In genomic region chrX:19885732-19886131, GRCh38 we compare ENCODE assay signal across 9 cellular contexts. TPM values are rescaled to one million over a fixed set of nuclear protein-coding genes. Genes with fewer than 3 reads are reported as not detected.
DNase-seq lines count a peak whose midpoint lies in the region; FAIRE-seq and TF ChIP-seq lines count a peak whose summit lies in the region.
"Had no signal": no experiment of that assay in that cellular context is flagged by ENCODE, and none has a peak within 500 bp of the region (broad histone marks: within the 10 kb centered on the region; RNA-seq: fewer than 3 reads in every experiment).

No MANE protein-coding gene starts in this region.

- no peak overlapping the region for H3K27ac ChIP-seq in osteoblast (ENCODE audit: low read depth, low read length)

- H3K9me3 ChIP-seq in osteoblast (ENCODE audit: low read depth, low read length), result no peaks in the 10 kb centered on the region

- H2AFZ ChIP-seq in osteoblast (ENCODE audit: low read length), result no peak overlapping the region

- peak overlapping the region; percentile 77 to 86 (median 77) for H3K4me3 Mint-ChIP-seq in brain

- H3K9me3 Mint-ChIP-seq in brain, result peaks cover 0 to 16% (median 4%) of the 10 kb centered on the region in 5 experiments

- FAIRE-seq in frontal cortex (lab: Jason Lieb, UNC), result no peak
- FAIRE-seq: HTR-8/SVneo had no signal

- H3K4me1 Mint-ChIP-seq in brain, result peaks cover 28% of the 10 kb centered on the region

- H3K36me3 Mint-ChIP-seq in brain, result no peaks in the 10 kb centered on the region

- TF ChIP-seq CTCF in GM06990 (IDR thresholded peaks at IDR 0.05; ENCODE audit: insufficient read depth, low read length, poor library complexity, severe bottlenecking) (no peak), brain (conservative IDR thresholded peaks at IDR 0.05) (no peak), osteoblast (IDR thresholded peaks at IDR 0.05; ENCODE audit: extremely low read depth, low read depth, low read length) (no peak)

- peaks cover 21% of the 10 kb centered on the region for H3K4me1 ChIP-seq in osteoblast (ENCODE audit: insufficient read depth, low read length)

- H3K79me2 ChIP-seq in osteoblast (ENCODE audit: insufficient read depth, low read length), result peaks cover 19% of the 10 kb centered on the region

- DNase-seq in GM06990 (ENCODE audit: extremely low read depth, insufficient read length) (no peak), osteoblast (ENCODE audit: insufficient read length, low spot score, missing footprints) (no peak), frontal cortex (ENCODE audit: low spot score in 2 of 2) (no peak), DMS79 treated with DMSO at 0.1 percent for 48 hours (lab: John Stamatoyannopoulos, UW) (no peak), NOMO-1 treated with DMSO at 0.1 percent for 48 hours (lab: John Stamatoyannopoulos, UW; ENCODE audit: unreplicated experiment) (no peak)
- DNase-seq in Jurkat, Clone E6-1 (ENCODE audit: low read depth, low spot score), result no peak
- DNase-seq: activated CD4-positive, CD25-positive, alpha-beta regulatory T cell had no signal

- H3K27me3 ChIP-seq in GM06990 (replicated peaks; ENCODE audit: control insufficient read depth, insufficient read depth, low read length), result no peaks in the 10 kb centered on the region
- no peaks in the 10 kb centered on the region for H3K27me3 ChIP-seq in osteoblast (ENCODE audit: insufficient read depth, low read length)

- H3K4me3 ChIP-seq in GM06990 (replicated peaks; ENCODE audit: low read depth, low read length) (peak overlapping the region; percentile 67), osteoblast (ENCODE audit: insufficient read depth, low read length) (no peak overlapping the region)
- H3K4me3 ChIP-seq in Jurkat, Clone E6-1 (ENCODE audit: low read length), result peak overlapping the region; percentile 58

- H3K27ac Mint-ChIP-seq in brain, result peak overlapping the region in 2 of 5 experiments; percentile 5 to 31

- H3K27me3 Mint-ChIP-seq in brain, result no peaks in the 10 kb centered on the region

- peaks cover 2% of the 10 kb centered on the region for H4K20me1 ChIP-seq in osteoblast (ENCODE audit: insufficient read depth, low read length)

- H3K4me2 ChIP-seq in osteoblast (ENCODE audit: insufficient read depth, low read length), result peak overlapping the region; percentile 75

- H3K36me3 ChIP-seq in GM06990 (ENCODE audit: control insufficient read depth, insufficient read depth, low read length) (no peaks in the 10 kb centered on the region), osteoblast (ENCODE audit: insufficient read depth, low read length) (no peaks in the 10 kb centered on the region)

RNA-seq across cellular contexts. Expression of gene SH3KBP1, which starts 1.7 kb away (rescaled TPM):
- polyA plus RNA-seq in Jurkat, Clone E6-1 (2012; ENCODE audit: insufficient read depth, insufficient read length), result 5.8 TPM
- polyA plus RNA-seq in brain (ENCODE audit: insufficient read depth, low read depth, low replicate concordance), result 17.6 TPM
- total RNA-seq in osteoblast (32.6 and 35.1 TPM in 2 replicates), frontal cortex (13.5 TPM)
